In the genomic region with DNA sequence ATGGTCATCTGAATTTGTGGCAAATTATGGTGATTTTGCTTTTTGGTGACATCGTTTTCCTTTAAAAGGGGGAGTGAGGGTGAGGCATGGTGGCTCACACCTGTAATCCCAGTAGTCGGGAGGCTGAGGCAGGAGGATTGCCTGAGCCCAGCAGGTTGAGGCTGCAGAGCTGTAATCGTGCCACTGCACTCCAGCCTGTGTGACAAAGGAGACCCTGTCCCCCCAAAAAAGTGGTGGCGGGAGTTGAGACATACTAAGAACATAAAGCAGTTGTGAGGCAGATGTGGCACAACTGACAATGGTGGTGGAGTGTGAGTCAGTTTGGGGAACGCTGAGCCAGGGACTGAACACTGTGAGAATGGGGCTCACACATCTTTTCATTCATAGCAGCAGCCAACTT, we compare ENCODE assay signal across 16 cellular contexts. TPM values are rescaled to one million over a fixed set of nuclear protein-coding genes. Genes with fewer than 3 reads are reported as not detected.
DNase-seq lines count a peak whose midpoint lies in the region; ATAC-seq, FAIRE-seq and TF ChIP-seq lines count a peak whose summit lies in the region.
"Had no signal": no experiment of that assay in that cellular context is flagged by ENCODE, and none has a peak within 500 bp of the region (broad histone marks: within the 10 kb centered on the region; RNA-seq: fewer than 3 reads in every experiment).

No MANE protein-coding gene starts in this region.

- H3K4me3 ChIP-seq in DND-41 (ENCODE audit: low read depth in 1 of 2, low read length in 2 of 2) (no peak overlapping the region), GM12878 (no peak overlapping the region), neural progenitor cell (no peak overlapping the region), GM23248 (no peak overlapping the region)
- H3K4me3 ChIP-seq: MG63 had no signal

- H3K27ac ChIP-seq in DND-41 (ENCODE audit: low read length), result no peak overlapping the region
- no peak overlapping the region for H3K27ac ChIP-seq in GM12878 (ENCODE audit: control insufficient read depth, insufficient read depth)
- peak overlapping the region; percentile 67 for H3K27ac ChIP-seq in neural progenitor cell
- no peak overlapping the region for H3K27ac ChIP-seq in GM23248
- H3K27ac ChIP-seq: C4-2B, KMS-11 had no signal

- no peak for TF ChIP-seq RAD21 in GM12878 (IDR thresholded peaks at IDR 0.05; ENCODE audit: insufficient read depth, low read depth, low read length)

- CTCF ChIA-PET in GM12878 (lab: Yijun Ruan, JAX), result interaction anchor here (0.5 to 2.3 kb wide), 3 partner anchors 64 to 436 kb away, joined by 3 to 7 read pairs (median 4); a partner anchor contains a TSS

- H3K9me3 Mint-ChIP-seq in activated CD4-positive, alpha-beta T cell treated with anti-CD3 and anti-CD28 coated beads, Interleukin-2, amount 10 ng/mL, durations not matched to agents 24 days and 14 days, result no peaks in the 10 kb centered on the region
- H3K9me3 Mint-ChIP-seq in neural progenitor cell, result peaks cover 3% of the 10 kb centered on the region
- H3K9me3 Mint-ChIP-seq in T-helper 2 cell treated with Interferon-gamma antibody and Interleukin-4, amounts not matched to agents 5 μg/mL and 100 μg/mL, for 36 hours, result no peaks in the 10 kb centered on the region

- H3K79me2 ChIP-seq in DND-41 (ENCODE audit: insufficient read depth, low read length), result no peaks in the 10 kb centered on the region
- H3K79me2 ChIP-seq in GM12878 (ENCODE audit: control insufficient read depth, insufficient read depth, low read length), result no peaks in the 10 kb centered on the region; the same call in 1 of the 2 replicates
- peaks cover 18% of the 10 kb centered on the region for H3K79me2 ChIP-seq in neural progenitor cell (ENCODE audit: low read depth)
- peaks cover 24% of the 10 kb centered on the region for H3K79me2 ChIP-seq in GM23248 (ENCODE audit: insufficient read depth)

- no peak overlapping the region for H2AFZ ChIP-seq in DND-41 (ENCODE audit: low read depth, low read length)
- no peak overlapping the region for H2AFZ ChIP-seq in GM12878 (ENCODE audit: control insufficient read depth, low read depth, low read length)
- no peak overlapping the region for H2AFZ ChIP-seq in neural progenitor cell (replicated peaks)
- H2AFZ ChIP-seq in GM23248, result no peak overlapping the region

- in situ Hi-C loops in GM12878 (cut with MboI) (no loop called here), GM23248 (cut with MboI) (no loop called here)

- no peak for TF ChIP-seq CTCF in DND-41 (IDR thresholded peaks at IDR 0.05; ENCODE audit: borderline replicate concordance, extremely low read depth, low read length, poor library complexity, severe bottlenecking)
- TF ChIP-seq CTCF in GM12878 (IDR thresholded peaks at IDR 0.05 in 2 of 3, conservative IDR thresholded peaks at IDR 0.05 in 1 of 3; ENCODE audit: control insufficient read depth in 2 of 3, extremely low read depth in 1 of 3, insufficient read depth in 1 of 3, low read depth in 3 of 3, low read length in 3 of 3), result no peak
- TF ChIP-seq CTCF in neural progenitor cell (IDR thresholded peaks at IDR 0.05), result no peak

- intact Hi-C loops in activated CD4-positive, alpha-beta T cell treated with anti-CD3 and anti-CD28 coated beads, Interleukin-2, amount 10 ng/mL, durations not matched to agents 24 days and 14 days (cut with micrococcal nuclease), result no loop called here
- intact Hi-C loops in GM12878 (cut with micrococcal nuclease; ENCODE audit: unreplicated experiment), result no loop called here

- 85% methylated on average over 5 of the region's 5 CpGs for WGBS in GM12878 (ENCODE audit: insufficient coverage, insufficient replicate concordance, low lambda C conversion rate, missing lambda C conversion rate)
- WGBS in GM23248 (ENCODE audit: low coverage in 1 of 2, low lambda C conversion rate in 2 of 2, missing lambda C conversion rate in 2 of 2), 2 experiments, result 74 to 81% methylated on average over 5 of the region's 5 CpGs

- no peak for DNase-seq in activated CD4-positive, alpha-beta T cell treated with anti-CD3 and anti-CD28 coated beads, Interleukin-2, amount 10 ng/mL, durations not matched to agents 24 days and 14 days
- no peak for DNase-seq in activated CD4-positive, alpha-beta T cell treated with anti-CD3 and anti-CD28 coated beads, Interleukin-2, amount 50 U/mL, for 1 hour
- DNase-seq in DND-41 (no peak), GM12878 (ENCODE audit: low read depth, low spot score) (no peak), neural progenitor cell (ENCODE audit: low spot score) (no peak), cortex of kidney (lab: John Stamatoyannopoulos, UW) (no peak), GM23248 (no peak)
- no peak for DNase-seq in T-helper 2 cell treated with Interferon-gamma antibody and Interleukin-4, amounts not matched to agents 5 μg/mL and 100 μg/mL, for 36 hours (ENCODE audit: low spot score)
- DNase-seq: MG63, NCI-H1105, NCI-H1694 treated with DMSO at 0.1 percent for 48 hours, NCI-H446 had no signal

- H3K36me3 Mint-ChIP-seq in activated CD4-positive, alpha-beta T cell treated with anti-CD3 and anti-CD28 coated beads, Interleukin-2, amount 10 ng/mL, durations not matched to agents 24 days and 14 days (ENCODE audit: low read depth), result peaks cover 19% of the 10 kb centered on the region
- H3K36me3 Mint-ChIP-seq in neural progenitor cell, result peaks cover 37% of the 10 kb centered on the region
- peaks cover 16% of the 10 kb centered on the region for H3K36me3 Mint-ChIP-seq in T-helper 2 cell treated with Interferon-gamma antibody and Interleukin-4, amounts not matched to agents 5 μg/mL and 100 μg/mL, for 36 hours (ENCODE audit: low read depth)

- no peaks in the 10 kb centered on the region for H3K4me1 ChIP-seq in DND-41 (ENCODE audit: insufficient read depth, low read length)
- no peaks in the 10 kb centered on the region for H3K4me1 ChIP-seq in GM12878 (ENCODE audit: control insufficient read depth, insufficient read depth, low read length)
- no peaks in the 10 kb centered on the region for H3K4me1 ChIP-seq in neural progenitor cell
- no peaks in the 10 kb centered on the region for H3K4me1 ChIP-seq in GM23248 (ENCODE audit: insufficient read depth)

- SMC1A ChIA-PET in GM12878 (lab: Charles Lee; ENCODE audit: uncharacterized antibody, unreplicated experiment), result no interaction called here

- POLR2A ChIA-PET in GM12878 (lab: Charles Lee), result no interaction called here

- H3K36me3 ChIP-seq in DND-41 (ENCODE audit: insufficient read depth, low read length) (peaks cover 32% of the 10 kb centered on the region), GM12878 (ENCODE audit: control insufficient read depth in 2 of 2, insufficient read depth in 2 of 2, low read length in 1 of 2) (peaks cover 0 to 15% of the 10 kb centered on the region in 2 experiments), neural progenitor cell (peaks cover 8% of the 10 kb centered on the region), GM23248 (ENCODE audit: low read depth) (peaks cover 24% of the 10 kb centered on the region)

- H4K20me1 ChIP-seq in DND-41 (ENCODE audit: insufficient read depth, low read length) (peaks cover 50% of the 10 kb centered on the region; the same call in 1 of the 2 replicates), GM12878 (ENCODE audit: control insufficient read depth, insufficient read depth) (no peaks in the 10 kb centered on the region), neural progenitor cell (ENCODE audit: low read depth) (peaks cover 29% of the 10 kb centered on the region), GM23248 (ENCODE audit: insufficient read depth) (no peaks in the 10 kb centered on the region)

- peaks cover 71% of the 10 kb centered on the region for H3F3A ChIP-seq in neural progenitor cell (ENCODE audit: low read depth)
- peaks cover 17% of the 10 kb centered on the region; the same call in 1 of the 2 replicates for H3F3A ChIP-seq in GM23248 (ENCODE audit: insufficient read depth)

- H3K9ac ChIP-seq in DND-41 (ENCODE audit: low read depth, low read length) (no peak overlapping the region), GM12878 (ENCODE audit: control insufficient read depth, insufficient read depth, low read length) (no peak overlapping the region), neural progenitor cell (no peak overlapping the region), GM23248 (no peak overlapping the region)
- H3K9ac ChIP-seq: KMS-11 had no signal

- FAIRE-seq in GM12878 (lab: Jason Lieb, UNC), result no peak
- FAIRE-seq: G401.6, GM12892 had no signal

- ATAC-seq in DND-41 (ENCODE audit: insufficient read depth, low read depth) (peak; percentile 18; the same call in 1 of the 3 replicates), GM12878 (no peak; the same call in 2 of the 3 replicates)

- peak overlapping the region; percentile 32 for H3K27ac Mint-ChIP-seq in activated CD4-positive, alpha-beta T cell treated with anti-CD3 and anti-CD28 coated beads, Interleukin-2, amount 10 ng/mL, durations not matched to agents 24 days and 14 days
- no peak overlapping the region for H3K27ac Mint-ChIP-seq in neural progenitor cell
- H3K27ac Mint-ChIP-seq in T-helper 2 cell treated with Interferon-gamma antibody and Interleukin-4, amounts not matched to agents 5 μg/mL and 100 μg/mL, for 36 hours, result no peak overlapping the region

- H3K27me3 ChIP-seq in DND-41 (ENCODE audit: insufficient read depth, low read length, poor library complexity), result no peaks in the 10 kb centered on the region
- no peaks in the 10 kb centered on the region for H3K27me3 ChIP-seq in GM12878 (replicated peaks in 1 of 2; ENCODE audit: control insufficient read depth in 2 of 2, insufficient read depth in 2 of 2, low read length in 1 of 2)
- no peaks in the 10 kb centered on the region for H3K27me3 ChIP-seq in neural progenitor cell
- no peaks in the 10 kb centered on the region for H3K27me3 ChIP-seq in GM23248 (replicated peaks; ENCODE audit: insufficient read depth)
- H3K27me3 ChIP-seq: MG63 had no signal

- no peaks in the 10 kb centered on the region for H3K4me1 Mint-ChIP-seq in activated CD4-positive, alpha-beta T cell treated with anti-CD3 and anti-CD28 coated beads, Interleukin-2, amount 10 ng/mL, durations not matched to agents 24 days and 14 days
- no peaks in the 10 kb centered on the region for H3K4me1 Mint-ChIP-seq in neural progenitor cell
- H3K4me1 Mint-ChIP-seq in T-helper 2 cell treated with Interferon-gamma antibody and Interleukin-4, amounts not matched to agents 5 μg/mL and 100 μg/mL, for 36 hours (ENCODE audit: low read depth), result no peaks in the 10 kb centered on the region

- TF ChIP-seq POLR2A in GM12878 (IDR thresholded peaks at IDR 0.05; ENCODE audit: low read depth, low read length), result no peak

- no peaks in the 10 kb centered on the region for H3K9me2 ChIP-seq in GM23248 (ENCODE audit: insufficient read depth)

- TF ChIP-seq EP300 in GM12878 (IDR thresholded peaks at IDR 0.05; ENCODE audit: borderline replicate concordance in 1 of 2, control insufficient read depth in 1 of 2, low read depth in 2 of 2, low read length in 2 of 2), result no peak

- RAD21 ChIA-PET in GM12878 (lab: Charles Lee; ENCODE audit: unreplicated experiment), result no interaction called here

- H3K27me3 Mint-ChIP-seq in activated CD4-positive, alpha-beta T cell treated with anti-CD3 and anti-CD28 coated beads, Interleukin-2, amount 10 ng/mL, durations not matched to agents 24 days and 14 days, result no peaks in the 10 kb centered on the region
- H3K27me3 Mint-ChIP-seq in neural progenitor cell (ENCODE audit: insufficient read depth, low read depth), result no peaks in the 10 kb centered on the region
- H3K27me3 Mint-ChIP-seq in T-helper 2 cell treated with Interferon-gamma antibody and Interleukin-4, amounts not matched to agents 5 μg/mL and 100 μg/mL, for 36 hours (ENCODE audit: low read depth), result no peaks in the 10 kb centered on the region

- no peak overlapping the region for H3K4me3 Mint-ChIP-seq in activated CD4-positive, alpha-beta T cell treated with anti-CD3 and anti-CD28 coated beads, Interleukin-2, amount 10 ng/mL, durations not matched to agents 24 days and 14 days
- H3K4me3 Mint-ChIP-seq in neural progenitor cell, result no peak overlapping the region
- H3K4me3 Mint-ChIP-seq in T-helper 2 cell treated with Interferon-gamma antibody and Interleukin-4, amounts not matched to agents 5 μg/mL and 100 μg/mL, for 36 hours, result no peak overlapping the region

- BruUV-seq in GM12878 (replicated peaks; lab: Mats Ljungman, UMichigan), result no TSS peak

- H3K9me3 ChIP-seq in DND-41 (ENCODE audit: insufficient read depth, low read length, severe bottlenecking), result no peaks in the 10 kb centered on the region
- H3K9me3 ChIP-seq in GM12878 (replicated peaks; ENCODE audit: control insufficient read depth, insufficient read depth, low read length), result no peaks in the 10 kb centered on the region
- no peaks in the 10 kb centered on the region for H3K9me3 ChIP-seq in neural progenitor cell (ENCODE audit: low read depth)
- H3K9me3 ChIP-seq in GM23248 (ENCODE audit: low read depth), result no peaks in the 10 kb centered on the region
- H3K9me3 ChIP-seq: MG63 had no signal

- no peak overlapping the region for H3K4me2 ChIP-seq in DND-41 (ENCODE audit: insufficient read depth, low read length)
- H3K4me2 ChIP-seq in GM12878 (ENCODE audit: control insufficient read depth, insufficient read depth), result no peak overlapping the region
- H3K4me2 ChIP-seq in neural progenitor cell, result no peak overlapping the region
- H3K4me2 ChIP-seq in GM23248 (ENCODE audit: unreplicated experiment), result no peak overlapping the region
- H3K4me2 ChIP-seq: KMS-11 had no signal

RNA-seq across cellular contexts. Expression of a gene that starts 45.5 kb away (rescaled TPM):
- 68.3 and 72.9 TPM in 2 replicates for total RNA-seq in activated CD4-positive, alpha-beta T cell treated with anti-CD3 and anti-CD28 coated beads, Interleukin-2, amount 10 ng/mL, durations not matched to agents 24 days and 14 days
- 129 and 136 TPM in 2 replicates for total RNA-seq in GM12878 (2013; cell fraction: nucleolus; rRNA removed)
- 22.8 and 23.0 TPM in 2 replicates for total RNA-seq in GM12878 (2014; rRNA removed)
- 28.3 and 30.4 TPM in 2 replicates for total RNA-seq in GM12878 (2014; rRNA removed; fragmentation: Illumina TruSeq; extraction: Trizol)
- 74.4 and 74.5 TPM in 2 replicates for total RNA-seq in GM12878 (2021)
- polyA plus RNA-seq in GM12878 (2011; ENCODE audit: low read depth), result 30.5 TPM
- polyA plus RNA-seq in GM12878 (2011; rRNA removed), result 30.6 and 40.0 TPM in 2 replicates
- polyA plus RNA-seq in GM12878 (2011; cell fraction: cytosol; rRNA removed), result 20.1 and 27.2 TPM in 2 replicates
- polyA plus RNA-seq in GM12878 (2011; cell fraction: nucleus; rRNA removed), result 61.5 and 64.3 TPM in 2 replicates
- 34.8 and 42.0 TPM in 2 replicates for polyA plus RNA-seq in GM12878 (2012)
- polyA plus RNA-seq in GM12878 (2014; fragmentation: Illumina TruSeq; extraction: Trizol), result 66.9 and 82.8 TPM in 2 replicates
- polyA plus RNA-seq in GM12878 (2014; fragmentation: Nextera tagmentation; extraction: Ambion mirVana), result 10 to 100 TPM; 25.9 to 39.7 TPM
- 23.6 and 28.1 TPM in 2 replicates for polyA plus RNA-seq in GM12878 (2014; rRNA removed)
- 10 to 100 TPM; 39.1 to 40.3 TPM for polyA plus RNA-seq in GM12878 (2016; fragmentation: Nextera tagmentation; extraction: Ambion mirVana)
- polyA minus RNA-seq in GM12878 (2011; rRNA and poly(A)+ RNA removed), result 54.7 and 78.9 TPM in 2 replicates
- 25.9 and 31.9 TPM in 2 replicates for polyA minus RNA-seq in GM12878 (2011; cell fraction: cytosol; rRNA and poly(A)+ RNA removed)
- polyA minus RNA-seq in GM12878 (2011; cell fraction: nucleus; rRNA and poly(A)+ RNA removed), result 28.5 and 36.6 TPM in 2 replicates
- total RNA-seq in neural progenitor cell (ENCODE audit: low replicate concordance), result 56.1 and 75.4 TPM in 2 replicates
- 14.9 and 15.0 TPM in 2 replicates for total RNA-seq in GM23248 (2014; rRNA removed; shearing (Covaris generic))
- polyA plus RNA-seq in GM23248 (2016; fragmentation: Nextera tagmentation; extraction: Ambion mirVana), result 32.6 and 34.2 TPM in 2 replicates
